Comparison of ENCODE assay signal across 15 cellular contexts in genomic region chr14:91998667-91999570, GRCh38. TPM values are rescaled to one million over a fixed set of nuclear protein-coding genes. Genes with fewer than 3 reads are reported as not detected.
DNase-seq lines count a peak whose midpoint lies in the region; ATAC-seq, FAIRE-seq and TF ChIP-seq lines count a peak whose summit lies in the region.
"Had no signal": no experiment of that assay in that cellular context is flagged by ENCODE, and none has a peak within 500 bp of the region (broad histone marks: within the 10 kb centered on the region; RNA-seq: fewer than 3 reads in every experiment).

No MANE protein-coding gene starts in this region.

- no peak overlapping the region for H2AK5ac ChIP-seq in H1 (ENCODE audit: low read depth, low read length)

- H4K8ac ChIP-seq in H1 (ENCODE audit: extremely low read depth, insufficient read depth, low read length) = no peak overlapping the region

- POLR2A ChIA-PET in H1 (lab: Charles Lee; ENCODE audit: partially characterized antibody) = no interaction called here
- POLR2A ChIA-PET in GM10248 (lab: Yijun Ruan, JAX) = no interaction called here

- H3K4me3 Mint-ChIP-seq in stimulated activated naive CD8-positive, alpha-beta T cell treated with anti-CD3 and anti-CD28 coated beads, Interleukin-15, Interleukin-2, amounts not matched to agents 100 ng/mL and 50 ng/mL, for 24 hours = no peak overlapping the region
- peak overlapping the region; percentile 71 for H3K4me3 Mint-ChIP-seq in T-helper 2 cell treated with Interferon-gamma antibody and Interleukin-4, amounts not matched to agents 5 μg/mL and 100 μg/mL, for 36 hours

- peaks cover 51% of the 10 kb centered on the region for H3K36me3 Mint-ChIP-seq in stimulated activated naive CD8-positive, alpha-beta T cell treated with anti-CD3 and anti-CD28 coated beads, Interleukin-15, Interleukin-2, amounts not matched to agents 100 ng/mL and 50 ng/mL, for 24 hours (ENCODE audit: low read depth)
- H3K36me3 Mint-ChIP-seq in T-helper 2 cell treated with Interferon-gamma antibody and Interleukin-4, amounts not matched to agents 5 μg/mL and 100 μg/mL, for 36 hours (ENCODE audit: low read depth) = peaks cover 47% of the 10 kb centered on the region

- H3K14ac ChIP-seq in H1 (ENCODE audit: insufficient read length) = no peak overlapping the region

- no peak overlapping the region for H3K4ac ChIP-seq in H1 (replicated peaks; ENCODE audit: insufficient read length, low read depth, low read length)

- H3K18ac ChIP-seq in H1 (ENCODE audit: extremely low read depth, low read length) = no peak overlapping the region

- H3K79me2 ChIP-seq in H1 (ENCODE audit: control insufficient read depth in 1 of 2, insufficient read depth in 2 of 2, low read length in 2 of 2) = no peaks in the 10 kb centered on the region

- H4K5ac ChIP-seq in H1 (ENCODE audit: insufficient read length, low read depth, low read length) = no peak overlapping the region

- H2BK5ac ChIP-seq in H1 (ENCODE audit: low read depth, low read length) = no peak overlapping the region

- H3K23ac ChIP-seq in H1 (ENCODE audit: insufficient read length) = no peak overlapping the region

- H3K9ac ChIP-seq in H1 (replicated peaks in 1 of 4; ENCODE audit: extremely low read depth in 1 of 4, low read depth in 3 of 4, low read length in 3 of 4) = no peak overlapping the region

- H3K23me2 ChIP-seq in H1 (ENCODE audit: low read depth, low read length) = no peaks in the 10 kb centered on the region

- TF ChIP-seq RAD21 in H1 (IDR thresholded peaks at IDR 0.05 in 1 of 2, conservative IDR thresholded peaks at IDR 0.05 in 1 of 2; ENCODE audit: low read depth in 2 of 2, low read length in 2 of 2) = no peak

- no peak overlapping the region for H2AFZ ChIP-seq in H1 (ENCODE audit: low read length)

- H4K20me1 ChIP-seq in H1 (replicated peaks in 1 of 2; ENCODE audit: control insufficient read depth in 1 of 2, insufficient read depth in 2 of 2, low read length in 2 of 2) = no peaks in the 10 kb centered on the region

- TF ChIP-seq EP300 in H1 (IDR thresholded peaks at IDR 0.05; ENCODE audit: borderline replicate concordance in 1 of 2, low read depth in 2 of 2, low read length in 2 of 2) = no peak

- H3K27ac Mint-ChIP-seq in stimulated activated naive CD8-positive, alpha-beta T cell treated with anti-CD3 and anti-CD28 coated beads, Interleukin-15, Interleukin-2, amounts not matched to agents 100 ng/mL and 50 ng/mL, for 24 hours = peak overlapping the region; percentile 84
- H3K27ac Mint-ChIP-seq in T-helper 2 cell treated with Interferon-gamma antibody and Interleukin-4, amounts not matched to agents 5 μg/mL and 100 μg/mL, for 36 hours = peak overlapping the region; percentile 84

- no peak overlapping the region for H3K56ac ChIP-seq in H1 (replicated peaks; ENCODE audit: insufficient read length, low read depth, low read length)

- WGBS in H1 (ENCODE audit: extremely low coverage in 1 of 2, insufficient coverage in 1 of 2, insufficient read length in 1 of 2, insufficient replicate concordance in 2 of 2, low coverage in 1 of 2, low lambda C conversion rate in 2 of 2, missing lambda C conversion rate in 1 of 2), 2 experiments = 87% methylated on average over 6 of the region's 6 CpGs; no CpG with 5 or more reads in 1 of the 2 experiments
- WGBS in aorta, 2 donors = 67 to 69% methylated on average over 6 of the region's 6 CpGs

- H3K9me3 ChIP-seq in H1 (ENCODE audit: insufficient read depth in 2 of 2, low read depth in 1 of 2, low read length in 1 of 2) (no peaks in the 10 kb centered on the region), aorta (ENCODE audit: control insufficient read depth, low read length) (no peaks in the 10 kb centered on the region)
- H3K9me3 ChIP-seq: MG63, suprapubic skin had no signal

- no peak overlapping the region for H2BK120ac ChIP-seq in H1 (replicated peaks; ENCODE audit: low read depth, low read length)

- H3K27me3 Mint-ChIP-seq in stimulated activated naive CD8-positive, alpha-beta T cell treated with anti-CD3 and anti-CD28 coated beads, Interleukin-15, Interleukin-2, amounts not matched to agents 100 ng/mL and 50 ng/mL, for 24 hours = no peaks in the 10 kb centered on the region
- H3K27me3 Mint-ChIP-seq in T-helper 2 cell treated with Interferon-gamma antibody and Interleukin-4, amounts not matched to agents 5 μg/mL and 100 μg/mL, for 36 hours (ENCODE audit: low read depth) = no peaks in the 10 kb centered on the region

- H3K27ac ChIP-seq in H1 (ENCODE audit: low read depth, low read length) (no peak overlapping the region), aorta (ENCODE audit: low read depth in 1 of 2, low read length in 2 of 2) (no peak overlapping the region)
- H3K27ac ChIP-seq: suprapubic skin had no signal

- no peak for ATAC-seq in stimulated activated naive CD8-positive, alpha-beta T cell treated with anti-CD3 and anti-CD28 coated beads, Interleukin-15, Interleukin-2, amounts not matched to agents 100 U/mL and 50 U/mL, for 24 hours
- no peak for ATAC-seq in aorta (ENCODE audit: low FRiP score)
- ATAC-seq: esophagus mucosa had no signal

- H3K4me1 ChIP-seq in H1 (replicated peaks in 1 of 4; ENCODE audit: control insufficient read depth in 3 of 4, insufficient read depth in 4 of 4, low read length in 3 of 4) (no peaks in the 10 kb centered on the region), aorta (ENCODE audit: control insufficient read depth in 1 of 2, insufficient read depth in 2 of 2, low read length in 2 of 2) (no peaks in the 10 kb centered on the region)

- no peak for FAIRE-seq in H1 (lab: Jason Lieb, UNC)
- FAIRE-seq: colon had no signal

- H3K4me1 Mint-ChIP-seq in stimulated activated naive CD8-positive, alpha-beta T cell treated with anti-CD3 and anti-CD28 coated beads, Interleukin-15, Interleukin-2, amounts not matched to agents 100 ng/mL and 50 ng/mL, for 24 hours (ENCODE audit: low read depth) = peaks cover 54% of the 10 kb centered on the region
- H3K4me1 Mint-ChIP-seq in T-helper 2 cell treated with Interferon-gamma antibody and Interleukin-4, amounts not matched to agents 5 μg/mL and 100 μg/mL, for 36 hours (ENCODE audit: low read depth) = peaks cover 43% of the 10 kb centered on the region

- no peak for TF ChIP-seq POLR2A in H1 (IDR thresholded peaks at IDR 0.05; ENCODE audit: control extremely low read depth in 1 of 2, low read depth in 2 of 2, low read length in 2 of 2)

- H3K79me1 ChIP-seq in H1 (ENCODE audit: low read depth, low read length) = no peaks in the 10 kb centered on the region

- H2BK12ac ChIP-seq in H1 (ENCODE audit: low read depth, low read length) = no peak overlapping the region

- CTCF ChIA-PET in H1 (lab: Charles Lee; ENCODE audit: partially characterized antibody) = interaction anchor here (0.7 kb wide), 1 partner anchor 13 kb away, joined by 3 read pairs; no protein-coding TSS in a partner anchor
- CTCF ChIA-PET in GM10248 (lab: Yijun Ruan, JAX) = interaction anchor here (1.2 to 1.5 kb wide), 4 partner anchors 11 to 34 kb away, joined by 3 to 5 read pairs (median 3); no protein-coding TSS in a partner anchor

- H3K4me3 ChIP-seq in H1 (ENCODE audit: extremely low read depth in 1 of 4, insufficient read depth in 2 of 4, low read depth in 3 of 4, low read length in 4 of 4) (no peak overlapping the region), aorta (ENCODE audit: low read length in 2 of 2) (no peak overlapping the region)
- H3K4me3 ChIP-seq: MG63, suprapubic skin had no signal

- no peak overlapping the region for H2BK15ac ChIP-seq in H1 (ENCODE audit: low read length)

- no peak for TF ChIP-seq CTCF in H1 (IDR thresholded peaks at IDR 0.05; ENCODE audit: control extremely low read depth in 1 of 3, insufficient read depth in 1 of 3, low read depth in 1 of 3, low read length in 3 of 3)
- no peak for TF ChIP-seq CTCF in GM10248 (IDR thresholded peaks at IDR 0.05; ENCODE audit: control extremely low read depth, extremely low read depth, low read depth, missing control alignments)

- H4K91ac ChIP-seq in H1 (replicated peaks; ENCODE audit: insufficient read length, low read length) = no peak overlapping the region

- H3K9me3 Mint-ChIP-seq in stimulated activated naive CD8-positive, alpha-beta T cell treated with anti-CD3 and anti-CD28 coated beads, Interleukin-15, Interleukin-2, amounts not matched to agents 100 ng/mL and 50 ng/mL, for 24 hours = no peaks in the 10 kb centered on the region
- no peaks in the 10 kb centered on the region for H3K9me3 Mint-ChIP-seq in T-helper 2 cell treated with Interferon-gamma antibody and Interleukin-4, amounts not matched to agents 5 μg/mL and 100 μg/mL, for 36 hours

- no peak overlapping the region for H3K4me2 ChIP-seq in H1 (ENCODE audit: insufficient read depth in 1 of 2, low read depth in 2 of 2, low read length in 2 of 2)

- H3K36me3 ChIP-seq in H1 (ENCODE audit: control insufficient read depth in 2 of 4, insufficient read depth in 4 of 4, low read length in 3 of 4) (peaks cover 0 to 21% (median 5%) of the 10 kb centered on the region in 4 experiments; a peak in 4 of 8 replicates), aorta (ENCODE audit: control insufficient read depth in 1 of 2, insufficient read depth in 2 of 2, low read length in 1 of 2) (no peaks in the 10 kb centered on the region)

- H2BK20ac ChIP-seq in H1 (ENCODE audit: low read length) = no peak overlapping the region

- H3K27me3 ChIP-seq in H1 (replicated peaks in 1 of 4; ENCODE audit: control insufficient read depth in 3 of 4, extremely low read depth in 1 of 4, insufficient read depth in 3 of 4, low read length in 3 of 4) = no peaks in the 10 kb centered on the region
- no peaks in the 10 kb centered on the region for H3K27me3 ChIP-seq in aorta (ENCODE audit: control insufficient read depth in 1 of 2, insufficient read depth in 2 of 2, low read length in 1 of 2)
- H3K27me3 ChIP-seq: MG63, suprapubic skin had no signal

- intact Hi-C loops in aorta (cut with DNase I) = loop anchor here (5.0 to 10.0 kb wide), 2 partner anchors 52 to 344 kb away; partner anchors contain the start of gene FBLN5 (in 1 of the 2)

- no peak for DNase-seq in stimulated activated naive CD8-positive, alpha-beta T cell treated with anti-CD3 and anti-CD28 coated beads, Interleukin-15, Interleukin-2, amounts not matched to agents 100 U/mL and 50 U/mL, for 24 hours
- DNase-seq in T-helper 2 cell treated with Interferon-gamma antibody and Interleukin-4, amounts not matched to agents 5 μg/mL and 100 μg/mL, for 36 hours (ENCODE audit: low spot score) = no peak
- DNase-seq in H1 (ENCODE audit: low read depth in 1 of 2, low spot score in 2 of 2) = no peak
- no peak for DNase-seq in GM10248 (ENCODE audit: extremely low spot score)
- DNase-seq in NCI-H1092 treated with DMSO at 0.1 percent for 48 hours (lab: John Stamatoyannopoulos, UW) = no peak
- DNase-seq in effector CD8-positive, alpha-beta T cell (lab: John Stamatoyannopoulos, UW) = no peak
- no peak for DNase-seq in aorta
- DNase-seq: MG63; NCI-H2227 treated with DMSO at 0.1 percent for 48 hours; SHP77; stimulated activated CD4-positive, alpha-beta T cell treated with anti-CD3 and anti-CD28 coated beads, Interleukin-12 subunit alpha, Interleukin-12 subunit beta, amount 100 ng/mL, for 4 hours had no signal

RNA-seq across cellular contexts. Expression of gene TRIP11, which starts 40.9 kb away (rescaled TPM):
- 30.4 and 32.3 TPM in 2 replicates for total RNA-seq in H1 (2021; fragmentation: NEBNext Ultra II Directional; extraction: Animal tissue kit (Norgen Biotek cat#: 25700))
- polyA plus RNA-seq in H1 (2011; rRNA removed) (1.5 and 3.3 TPM in 2 replicates), aorta (1 to 10 TPM; 8.4 to 8.9 TPM)
- 3.5 TPM for polyA plus RNA-seq in H1 (2011; cell fraction: cytosol; rRNA removed)
- polyA plus RNA-seq in H1 (2011; cell fraction: nucleus; rRNA removed) = 9.3 TPM
- 9.7 to 12.5 TPM (median 11.2 TPM) in 4 replicates for polyA plus RNA-seq in H1 (2012, experiment 1 of 2)
- polyA plus RNA-seq in H1 (2012, experiment 2 of 2) = 1.0 TPM
- 17.0 TPM for polyA plus RNA-seq in H1 (2013, experiment 1 of 2)
- polyA plus RNA-seq in H1 (2013, experiment 2 of 2) = 17.7 TPM
- 54.9 and 75.1 TPM in 2 replicates for polyA minus RNA-seq in H1 (2011; rRNA and poly(A)+ RNA removed)
- 8.7 TPM for polyA minus RNA-seq in H1 (2011; cell fraction: cytosol; rRNA and poly(A)+ RNA removed)
- polyA minus RNA-seq in H1 (2011; cell fraction: nucleus; rRNA and poly(A)+ RNA removed) = 98.1 TPM
- 10 to 100 TPM; 63.5 to 75.4 TPM for total RNA-seq in aorta

RNA-seq across cellular contexts. Expression of gene FBLN5, which starts 51.4 kb away (rescaled TPM):
- total RNA-seq in H1 (2021; fragmentation: NEBNext Ultra II Directional; extraction: Animal tissue kit (Norgen Biotek cat#: 25700)) = 3.5 and 4.2 TPM in 2 replicates
- polyA plus RNA-seq in H1 (2011; rRNA removed) (0.88 and 1.1 TPM in 2 replicates), aorta (100 to 1,000 TPM; 375 to 735 TPM)
- polyA plus RNA-seq in H1 (2011; cell fraction: cytosol; rRNA removed) = 0.57 TPM
- 1.3 TPM for polyA plus RNA-seq in H1 (2011; cell fraction: nucleus; rRNA removed)
- polyA plus RNA-seq in H1 (2012, experiment 1 of 2) = 1.9 to 2.1 TPM (median 2.0 TPM) in 4 replicates
- polyA plus RNA-seq in H1 (2012, experiment 2 of 2) = 2.2 TPM
- polyA plus RNA-seq in H1 (2013, experiment 1 of 2) = 5.7 TPM
- polyA plus RNA-seq in H1 (2013, experiment 2 of 2) = 6.3 TPM
- polyA minus RNA-seq in H1 (2011; rRNA and poly(A)+ RNA removed) = 1.2 and 1.7 TPM in 2 replicates
- polyA minus RNA-seq in H1 (2011; cell fraction: cytosol; rRNA and poly(A)+ RNA removed) = not detected
- polyA minus RNA-seq in H1 (2011; cell fraction: nucleus; rRNA and poly(A)+ RNA removed) = 1.4 TPM
- 100 to 1,000 TPM; 407 to 431 TPM for total RNA-seq in aorta

Comparison
In these comparisons a context has a peak if more than half of its experiments do, and no peak if none do; other contexts are left out.
1. RNA of gene FBLN5, which starts 51.4 kb away (total RNA-seq): 407 to 431 TPM in aorta; 3.5 to 4.2 TPM in H1; every median in the first group is over 10 times any median in the second.